13 cellular contexts compared by ENCODE assay signal in the genomic region with DNA sequence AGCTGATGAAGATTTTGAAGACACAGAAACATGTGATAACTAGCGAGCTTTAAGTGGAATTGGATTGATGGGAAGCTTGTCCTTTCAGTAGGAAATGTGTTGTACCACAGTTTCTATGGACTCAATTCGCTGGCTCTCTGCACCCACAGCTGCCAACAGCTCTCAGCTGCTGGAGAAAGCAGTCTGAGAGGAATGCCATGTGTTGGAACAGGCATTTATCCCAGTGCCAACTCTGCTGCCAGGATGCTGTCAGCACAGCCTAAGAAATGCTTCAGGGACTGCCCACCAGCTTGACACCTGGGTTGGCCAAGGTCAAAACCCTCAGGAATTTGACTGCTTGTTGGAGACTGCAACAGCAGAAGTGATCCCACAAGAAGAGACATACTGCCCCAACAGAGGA.
"Had no signal": no experiment of that assay in that cellular context is flagged by ENCODE, and none has a peak within 500 bp of the region (broad histone marks: within the 10 kb centered on the region; RNA-seq: fewer than 3 reads in every experiment).

No MANE protein-coding gene starts in this region.

- H3K27me3 ChIP-seq: thyroid gland had no signal

- H3K4me3 ChIP-seq: lung, thyroid gland had no signal

- H3K9me3 ChIP-seq: thyroid gland had no signal

- H3K4me1 Mint-ChIP-seq: activated CD4-positive, alpha-beta memory T cell treated with anti-CD3 and anti-CD28 coated beads, Interleukin-2, amount 10 ng/mL, durations not matched to agents 7 days and 5 days; activated CD8-positive, alpha-beta memory T cell treated with anti-CD3 and anti-CD28 coated beads, Interleukin-2, amount 10 ng/mL, durations not matched to agents 7 days and 5 days had no signal

- H3K36me3 Mint-ChIP-seq: activated CD8-positive, alpha-beta memory T cell treated with anti-CD3 and anti-CD28 coated beads, Interleukin-2, amount 10 ng/mL, durations not matched to agents 7 days and 5 days; activated naive CD8-positive, alpha-beta T cell; WTC11 had no signal

- H3K27me3 Mint-ChIP-seq: activated CD4-positive, alpha-beta memory T cell treated with anti-CD3 and anti-CD28 coated beads, Interleukin-2, amount 10 ng/mL, durations not matched to agents 7 days and 5 days; activated CD8-positive, alpha-beta memory T cell treated with anti-CD3 and anti-CD28 coated beads, Interleukin-2, amount 10 ng/mL, durations not matched to agents 7 days and 5 days had no signal

- H3K27ac ChIP-seq: thyroid gland had no signal

- H3K4me3 Mint-ChIP-seq: activated CD4-positive, alpha-beta memory T cell treated with anti-CD3 and anti-CD28 coated beads, Interleukin-2, amount 10 ng/mL, durations not matched to agents 7 days and 5 days; activated CD8-positive, alpha-beta memory T cell treated with anti-CD3 and anti-CD28 coated beads, Interleukin-2, amount 10 ng/mL, durations not matched to agents 7 days and 5 days; activated naive CD8-positive, alpha-beta T cell; T-helper 2 cell treated with Interferon-gamma antibody and Interleukin-4, amounts not matched to agents 5 μg/mL and 100 μg/mL, for 36 hours; WTC11 had no signal

- H3K36me3 ChIP-seq: thyroid gland had no signal

- H3K9me3 Mint-ChIP-seq: activated CD4-positive, alpha-beta memory T cell treated with anti-CD3 and anti-CD28 coated beads, Interleukin-2, amount 10 ng/mL, durations not matched to agents 7 days and 5 days; T-helper 2 cell treated with Interferon-gamma antibody and Interleukin-4, amounts not matched to agents 5 μg/mL and 100 μg/mL, for 36 hours had no signal

- DNase-seq: activated CD4-positive, alpha-beta memory T cell treated with anti-CD3 and anti-CD28 coated beads, Interleukin-2, amount 10 ng/mL, durations not matched to agents 7 days and 5 days; activated CD4-positive, alpha-beta T cell treated with anti-CD3 and anti-CD28 coated beads for 4 hours; activated CD8-positive, alpha-beta memory T cell treated with anti-CD3 and anti-CD28 coated beads, Interleukin-2, amount 10 ng/mL, durations not matched to agents 7 days and 5 days; amniotic stem cell; foreskin melanocyte; left colon; stimulated activated CD8-positive, alpha-beta memory T cell treated with anti-CD3 and anti-CD28 coated beads, Interleukin-4, amount 100 ng/mL, for 48 hours; stimulated activated naive CD4-positive, alpha-beta T cell; thyroid gland had no signal

- ATAC-seq: activated CD8-positive, alpha-beta memory T cell treated with anti-CD3 and anti-CD28 coated beads, Interleukin-2, amount 10 ng/mL, durations not matched to agents 7 days and 5 days; left colon; WTC11 had no signal

- H3K4me1 ChIP-seq: thyroid gland had no signal

- H3K27ac Mint-ChIP-seq: activated CD4-positive, alpha-beta memory T cell treated with anti-CD3 and anti-CD28 coated beads, Interleukin-2, amount 10 ng/mL, durations not matched to agents 7 days and 5 days; activated CD8-positive, alpha-beta memory T cell treated with anti-CD3 and anti-CD28 coated beads, Interleukin-2, amount 10 ng/mL, durations not matched to agents 7 days and 5 days; activated naive CD8-positive, alpha-beta T cell; T-helper 2 cell treated with Interferon-gamma antibody and Interleukin-4, amounts not matched to agents 5 μg/mL and 100 μg/mL, for 36 hours; WTC11 had no signal
